8 cellular contexts compared by ENCODE assay signal in genomic region chr17:47941246-47941997, GRCh38. TPM values are rescaled to one million over a fixed set of nuclear protein-coding genes. Genes with fewer than 3 reads are reported as not detected.
DNase-seq lines count a peak whose midpoint lies in the region; ATAC-seq lines count a peak whose summit lies in the region.

TSS of gene PNPO (plus strand) at chr17:47941571. CDS start at chr17:47941676, 105 bp downstream.

- peaks cover 11% of the 10 kb centered on the region for H3K36me3 Mint-ChIP-seq in effector memory CD8-positive, alpha-beta T cell (ENCODE audit: insufficient read depth)

- peak within 1 kb of the TSS; percentile 86 to 95 for H3K27ac Mint-ChIP-seq in effector memory CD8-positive, alpha-beta T cell

- peak within 1 kb of the TSS; percentile 77 to 84 for H3K4me3 Mint-ChIP-seq in effector memory CD8-positive, alpha-beta T cell

- no peaks in the 10 kb centered on the region for H3K27me3 Mint-ChIP-seq in effector memory CD8-positive, alpha-beta T cell

- peak; percentile 94 for DNase-seq in CMK (ENCODE audit: low read depth)
- DNase-seq in HS-5 (ENCODE audit: low read depth), result peak; percentile 97
- DNase-seq in NK-92 treated with Interleukin-12 subunit alpha and Interleukin-12 subunit beta, amount 100 ng/mL, for 24 hours (lab: John Stamatoyannopoulos, UW), result peak; percentile 96
- peak; percentile 89 to 91 (median 91) for DNase-seq in effector memory CD8-positive, alpha-beta T cell
- DNase-seq in medulla oblongata (ENCODE audit: extremely low spot score), result peak; percentile 100
- peak; percentile 90 for DNase-seq in stimulated activated CD8-positive, alpha-beta memory T cell treated with anti-CD3 and anti-CD28 coated beads, Interleukin-12 subunit alpha, Interleukin-12 subunit beta, amount 100 ng/mL, for 1 hour (ENCODE audit: low read depth)

- peaks cover 32 to 35% of the 10 kb centered on the region in 2 donors for H3K4me1 Mint-ChIP-seq in effector memory CD8-positive, alpha-beta T cell (ENCODE audit: low read depth in 2 of 2)

- peaks cover 0 to 2% of the 10 kb centered on the region in 2 donors for H3K9me3 Mint-ChIP-seq in effector memory CD8-positive, alpha-beta T cell

- CTCF ChIA-PET in activated CD8-positive, alpha-beta memory T cell treated with anti-CD3 and anti-CD28 coated beads for 36 hours (lab: Charles Lee), result interaction anchor here (0.5 to 4.7 kb wide), 6 partner anchors 9 to 132 kb away, joined by 3 to 26 read pairs (median 4); partner anchors contain the start of genes CDK5RAP3 and SP2

- POLR2A ChIA-PET in activated CD8-positive, alpha-beta memory T cell treated with anti-CD3 and anti-CD28 coated beads for 36 hours (lab: Charles Lee), result interaction anchor here (0.6 to 0.7 kb wide), 3 partner anchors 29 to 1379 kb away, joined by 3 read pairs; partner anchors contain the start of genes CDK5RAP3 and SP2

- peak; percentile 75 for ATAC-seq in GM19468 (IDR thresholded peaks at IDR 0.05; ENCODE audit: extremely low read depth, unreplicated experiment)
- ATAC-seq in effector memory CD8-positive, alpha-beta T cell (replicated peaks), result peak; percentile 95

RNA-seq across cellular contexts. Expression of gene PNPO, which starts in this region (rescaled TPM):
- 10 to 100 TPM; 57.8 to 58.0 TPM for total RNA-seq in activated CD8-positive, alpha-beta memory T cell treated with anti-CD3 and anti-CD28 coated beads for 36 hours

Comparison
In these comparisons a context has a peak if more than half of its experiments do, and no peak if none do; other contexts are left out.
1. Peak in every context shown above with its lines: DNase-seq and ATAC-seq.